ENCODE assay signal across 9 cellular contexts in genomic region chr2:173568054-173568453, GRCh38.
A peak's percentile ranks its signal among the peaks of the same experiment; 100 is the strongest.
DNase-seq lines count a peak whose midpoint lies in the region; ATAC-seq and TF ChIP-seq lines count a peak whose summit lies in the region.
"Had no signal": no experiment of that assay in that cellular context is flagged by ENCODE, and none has a peak within 500 bp of the region (broad histone marks: within the 10 kb centered on the region; RNA-seq: fewer than 3 reads in every experiment).

No MANE protein-coding gene starts in this region.

- ATAC-seq in HG03457 (IDR thresholded peaks at IDR 0.05; ENCODE audit: unreplicated experiment) = no peak
- ATAC-seq in GM18519 (IDR thresholded peaks at IDR 0.05; ENCODE audit: low FRiP score, unreplicated experiment) = no peak

- peak; percentile 29 for TF ChIP-seq CTCF in fibroblast of pulmonary artery (IDR thresholded peaks at IDR 0.05; ENCODE audit: low read length, missing control alignments)
- TF ChIP-seq CTCF in tibial artery (IDR thresholded peaks at IDR 0.05) = no peak

- H3K27me3 ChIP-seq in tibial artery = no peaks in the 10 kb centered on the region

- intact Hi-C loops in tibial artery (cut with DNase I; ENCODE audit: low total_unique reads) = no loop called here

- DNase-seq in stimulated activated CD4-positive, alpha-beta T cell treated with anti-CD3 and anti-CD28 coated beads, Interleukin-15, amount 100 ng/mL, for 24 hours = peak; percentile 12
- no peak for DNase-seq in stimulated activated CD4-positive, alpha-beta T cell treated with anti-CD3 and anti-CD28 coated beads, Interleukin-4, amount 100 ng/mL, for 24 hours
- DNase-seq in NCI-H82 treated with DMSO at 0.1 percent for 48 hours (lab: John Stamatoyannopoulos, UW; ENCODE audit: unreplicated experiment) = peak; percentile 49
- DNase-seq in fibroblast of pulmonary artery (ENCODE audit: low read depth) = peak; percentile 27
- no peak for DNase-seq in tibial artery
- DNase-seq in SKM-1 treated with dmso at 0.1 percent for 144 hours (lab: John Stamatoyannopoulos, UW; ENCODE audit: unreplicated experiment) = no peak
- DNase-seq: hypothalamus had no signal

- no peak overlapping the region for H3K27ac ChIP-seq in tibial artery

- H3K4me3 ChIP-seq in fibroblast of pulmonary artery (replicated peaks; ENCODE audit: low read depth, low read length) (no peak overlapping the region), tibial artery (no peak overlapping the region)

- peaks cover 0 to 8% (median 0%) of the 10 kb centered on the region in 4 donors for H3K4me1 ChIP-seq in tibial artery

- no peaks in the 10 kb centered on the region for H3K9me3 ChIP-seq in tibial artery

- H3K36me3 ChIP-seq in tibial artery = no peaks in the 10 kb centered on the region

Comparison
In these comparisons a context has a peak if more than half of its experiments do, and no peak if none do; other contexts are left out.
1. DNase-seq: peak in stimulated activated CD4-positive, alpha-beta T cell treated with anti-CD3 and anti-CD28 coated beads, Interleukin-15, amount 100 ng/mL, for 24 hours (single experiment), NCI-H82 treated with DMSO at 0.1 percent for 48 hours (single experiment) and fibroblast of pulmonary artery (single experiment); none in stimulated activated CD4-positive, alpha-beta T cell treated with anti-CD3 and anti-CD28 coated beads, Interleukin-4, amount 100 ng/mL, for 24 hours (single experiment), tibial artery (0 of 2) and SKM-1 treated with dmso at 0.1 percent for 144 hours (single experiment).